Comparison of ENCODE assay signal across 7 cellular contexts in genomic region chr9:42550789-42551357, GRCh38.
DNase-seq lines count a peak whose midpoint lies in the region; ATAC-seq, FAIRE-seq and TF ChIP-seq lines count a peak whose summit lies in the region.
"Not testable (repeated sequence)": the region's sequence is repeated elsewhere in the genome, so short reads cannot be mapped to it uniquely, and the experiment has no call there.

No MANE protein-coding gene starts in this region.

- CTCF ChIA-PET in HCT116 (lab: Charles Lee); activated CD8-positive, alpha-beta T cell treated with anti-CD3 and anti-CD28 coated beads for 36 hours (lab: Charles Lee): not testable (repeated sequence)

- not testable (repeated sequence) for FAIRE-seq in kidney (lab: Jason Lieb, UNC); pancreas (lab: Jason Lieb, UNC)

- not testable (repeated sequence) for H3K4me1 Mint-ChIP-seq in activated CD8-positive, alpha-beta T cell treated with anti-CD3 and anti-CD28 coated beads for 36 hours (ENCODE audit: low read depth)

- H3K27me3 Mint-ChIP-seq in activated CD8-positive, alpha-beta T cell treated with anti-CD3 and anti-CD28 coated beads for 36 hours, result not testable (repeated sequence)

- intact Hi-C loops in HCT116 (cut with micrococcal nuclease); activated CD8-positive, alpha-beta T cell treated with anti-CD3 and anti-CD28 coated beads for 36 hours (cut with micrococcal nuclease); kidney (cut with DNase I); pancreas (cut with DNase I): not testable (repeated sequence)

- TF ChIP-seq RAD21 in HCT116 (IDR thresholded peaks at IDR 0.05; ENCODE audit: low read depth), result peak; percentile 43

- H3K4me2 ChIP-seq in HCT116 (ENCODE audit: low read length), result peak overlapping the region; percentile 19; the same call in 1 of the 2 replicates

- WGBS in pancreas, 2 donors, result 0 to 21% methylated on average over 13 to 22 of the region's 36 CpGs

- POLR2A ChIA-PET in HCT116 (lab: Charles Lee); activated CD8-positive, alpha-beta T cell treated with anti-CD3 and anti-CD28 coated beads for 36 hours (lab: Charles Lee): not testable (repeated sequence)

- not testable (repeated sequence) for H3K4me3 Mint-ChIP-seq in activated CD8-positive, alpha-beta T cell treated with anti-CD3 and anti-CD28 coated beads for 36 hours

- H3K9ac ChIP-seq in HCT116 (ENCODE audit: low read length); kidney (ENCODE audit: low read length in 2 of 2): not testable (repeated sequence)

- not testable (repeated sequence) for H3K36me3 ChIP-seq in HCT116 (ENCODE audit: control insufficient read depth in 1 of 2, insufficient read depth in 2 of 2, low read length in 2 of 2); kidney (ENCODE audit: control insufficient read depth in 1 of 2, insufficient read depth in 2 of 2, low read length in 2 of 2); pancreas

- H3K36me3 Mint-ChIP-seq in activated CD8-positive, alpha-beta T cell treated with anti-CD3 and anti-CD28 coated beads for 36 hours (ENCODE audit: low read depth), result not testable (repeated sequence)

- H3K4me1 ChIP-seq in HCT116 (ENCODE audit: control insufficient read depth in 1 of 2, insufficient read depth in 2 of 2, low read length in 2 of 2); kidney (ENCODE audit: control insufficient read depth in 1 of 2, insufficient read depth in 1 of 2, low read depth in 1 of 2, low read length in 2 of 2); pancreas: not testable (repeated sequence)

- not testable (repeated sequence) for H4K20me1 ChIP-seq in HCT116 (ENCODE audit: insufficient read depth)

- H3K27ac ChIP-seq in HCT116 (ENCODE audit: low read depth, low read length); kidney (ENCODE audit: low read depth in 2 of 2, low read length in 2 of 2); pancreas: not testable (repeated sequence)

- BruUV-seq in HCT116 (replicated peaks; lab: Mats Ljungman, UMichigan), result not testable (repeated sequence)

- not testable (repeated sequence) for H3K4me3 ChIP-seq in HCT116 (replicated peaks in 1 of 2; ENCODE audit: low read depth in 1 of 2, low read length in 2 of 2); choroid plexus epithelial cell (ENCODE audit: low read depth, low read length); kidney (ENCODE audit: low read length in 2 of 2); pancreas

- not testable (repeated sequence) for DNase-seq in HCT116 (ENCODE audit: low read depth, low spot score); activated CD8-positive, alpha-beta T cell treated with anti-CD3 and anti-CD28 coated beads for 36 hours; choroid plexus epithelial cell (ENCODE audit: low read depth)
- DNase-seq in kidney, result peak; percentile 47
- DNase-seq in pancreas, result peak in 5 of 6 donors; percentile 0 to 31 (median 10)

- H3K9me3 ChIP-seq in HCT116 (ENCODE audit: control insufficient read depth in 1 of 2, insufficient read depth in 1 of 2, low read depth in 1 of 2, low read length in 2 of 2); kidney (ENCODE audit: control insufficient read depth in 1 of 2, low read length in 2 of 2); pancreas: not testable (repeated sequence)

- not testable (repeated sequence) for TF ChIP-seq POLR2A in HCT116 (IDR thresholded peaks at IDR 0.05; ENCODE audit: borderline replicate concordance, extremely low read depth, insufficient read depth, insufficient read length)

- H3K27ac Mint-ChIP-seq in activated CD8-positive, alpha-beta T cell treated with anti-CD3 and anti-CD28 coated beads for 36 hours, result not testable (repeated sequence)

- H3K9me2 ChIP-seq in HCT116 (ENCODE audit: insufficient read depth), result not testable (repeated sequence)

- H3K79me2 ChIP-seq in HCT116 (ENCODE audit: insufficient read depth, low read length), result not testable (repeated sequence)

- TF ChIP-seq CTCF in HCT116 (IDR thresholded peaks at IDR 0.05 in 2 of 3, conservative IDR thresholded peaks at IDR 0.05 in 1 of 3; ENCODE audit: borderline replicate concordance in 1 of 3, insufficient read depth in 1 of 3, low read depth in 2 of 3, low read length in 2 of 3), result peak; percentile 7 to 30 (median 30); a peak in 2 of 6 replicates
- peak; percentile 22 for TF ChIP-seq CTCF in activated CD8-positive, alpha-beta T cell treated with anti-CD3 and anti-CD28 coated beads for 36 hours (IDR thresholded peaks at IDR 0.05)
- TF ChIP-seq CTCF in choroid plexus epithelial cell (conservative IDR thresholded peaks at IDR 0.05; ENCODE audit: low read depth, low read length), result peak; percentile 25
- TF ChIP-seq CTCF in kidney (IDR thresholded peaks at IDR 0.05; ENCODE audit: borderline replicate concordance, extremely low read depth, insufficient read depth), result not testable (repeated sequence)
- TF ChIP-seq CTCF in pancreas (IDR thresholded peaks at IDR 0.05), result peak in 2 of 4 donors; percentile 24 to 35

- H3K27me3 ChIP-seq in HCT116 (ENCODE audit: insufficient read depth, low read length); pancreas: not testable (repeated sequence)

- ATAC-seq in GM18870 (IDR thresholded peaks at IDR 0.05; ENCODE audit: unreplicated experiment) (peak; percentile 84), HCT116 (peak; percentile 100), HG03354 (IDR thresholded peaks at IDR 0.05; ENCODE audit: poor library complexity, severe bottlenecking, unreplicated experiment) (peak; percentile 83), pancreas (peak in 3 of 4 donors; percentile 82 to 96 (median 96))
- peak; percentile 74 for ATAC-seq in activated CD8-positive, alpha-beta T cell treated with anti-CD3 and anti-CD28 coated beads for 36 hours

- RAD21 ChIA-PET in HCT116 (lab: Charles Lee; ENCODE audit: low non-redundant PET in 1 of 2, low total read pairs in 2 of 2, uncharacterized antibody in 2 of 2, unreplicated experiment in 2 of 2), result not testable (repeated sequence)

- H3K9me3 Mint-ChIP-seq in activated CD8-positive, alpha-beta T cell treated with anti-CD3 and anti-CD28 coated beads for 36 hours, result not testable (repeated sequence)

- not testable (repeated sequence) for H2AFZ ChIP-seq in HCT116 (ENCODE audit: low read depth, low read length, poor library complexity, severe bottlenecking)
